In genomic region chr17:40317345-40317873, GRCh38 we compare ENCODE assay signal across 8 cellular contexts. TPM values are rescaled to one million over a fixed set of nuclear protein-coding genes. Genes with fewer than 3 reads are reported as not detected.
DNase-seq lines count a peak whose midpoint lies in the region; ATAC-seq and TF ChIP-seq lines count a peak whose summit lies in the region.

No MANE protein-coding gene starts in this region.

- H3F3A ChIP-seq in DOHH2 (ENCODE audit: control insufficient read depth, insufficient read depth), result no peaks in the 10 kb centered on the region

- H3K27ac ChIP-seq in DOHH2 (ENCODE audit: low read depth, low read length) (0 out of 2 replicates have a peak overlapping the region, but pooled peaks have one; percentile 22), muscle layer of colon (ENCODE audit: low read depth, low read length) (peak overlapping the region; percentile 85)

- H3K9me3 ChIP-seq in DOHH2 (ENCODE audit: control insufficient read depth, insufficient read depth, low read length) (no peaks in the 10 kb centered on the region), muscle layer of colon (ENCODE audit: low read length) (no peaks in the 10 kb centered on the region)

- peaks cover 73% of the 10 kb centered on the region for H3K4me1 Mint-ChIP-seq in WTC11

- H3K36me3 Mint-ChIP-seq in WTC11, result no peaks in the 10 kb centered on the region

- H3K4me1 ChIP-seq in DOHH2 (ENCODE audit: control insufficient read depth, low read length), result peaks cover 82% of the 10 kb centered on the region
- peaks cover 86% of the 10 kb centered on the region for H3K4me1 ChIP-seq in muscle layer of colon (ENCODE audit: insufficient read depth, low read length)

- peak overlapping the region; percentile 94 for H3K4me3 ChIP-seq in DOHH2 (ENCODE audit: low read length)
- peak overlapping the region; percentile 72 for H3K4me3 ChIP-seq in Jurkat, Clone E6-1 (ENCODE audit: low read length)
- H3K4me3 ChIP-seq in epithelial cell of esophagus (ENCODE audit: low read length), result peak overlapping the region; percentile 85
- peak overlapping the region; percentile 43 to 83 for H3K4me3 ChIP-seq in muscle layer of colon (ENCODE audit: low read depth in 1 of 2, low read length in 2 of 2)

- H3K27ac Mint-ChIP-seq in WTC11, result peak overlapping the region; percentile 97; the same call in 1 of the 2 replicates

- peak overlapping the region; percentile 60 for H3K9ac ChIP-seq in muscle layer of colon (ENCODE audit: low read length)

- POLR2A ChIA-PET in WTC11 (lab: Charles Lee), result interaction anchor here (1.1 to 2.0 kb wide), 3 partner anchors 10 to 31 kb away, joined by 3 to 17 read pairs (median 5); no protein-coding TSS in a partner anchor

- H3K4me2 ChIP-seq in DOHH2 (ENCODE audit: low read length), result peak overlapping the region; percentile 80

- 0 out of 2 replicates have a peak, but pooled peaks cover 7% of the 10 kb centered on the region for H4K20me1 ChIP-seq in DOHH2 (ENCODE audit: control insufficient read depth, insufficient read depth, low read depth, low read length)

- DNase-seq in Jurkat, Clone E6-1 (ENCODE audit: low read depth, low spot score), result no peak
- DNase-seq in WTC11 (ENCODE audit: low spot score) (peak; percentile 78), epithelial cell of esophagus (ENCODE audit: low read depth) (peak; percentile 79), NCI-H1105 (lab: John Stamatoyannopoulos, UW) (no peak)

- CTCF ChIA-PET in WTC11 (lab: Charles Lee), result interaction anchor here (0.7 to 3.5 kb wide), 42 partner anchors 9 to 1422 kb away, joined by 3 to 117 read pairs (median 4); partner anchors contain the start of genes CDC6, GJD3, RARA and TOP2A

- H3K27me3 ChIP-seq in DOHH2 (ENCODE audit: control insufficient read depth, low read length) (no peaks in the 10 kb centered on the region), muscle layer of colon (ENCODE audit: control insufficient read depth in 1 of 2, insufficient read depth in 2 of 2, low read length in 2 of 2) (no peaks in the 10 kb centered on the region)

- no peaks in the 10 kb centered on the region for H3K9me3 Mint-ChIP-seq in WTC11

- peak; percentile 69 for TF ChIP-seq CTCF in DOHH2 (IDR thresholded peaks at IDR 0.05; ENCODE audit: low read depth, low read length, poor library complexity, severe bottlenecking)
- TF ChIP-seq CTCF in WTC11 (IDR thresholded peaks at IDR 0.05), result no peak
- peak; percentile 70 for TF ChIP-seq CTCF in epithelial cell of esophagus (IDR thresholded peaks at IDR 0.05; ENCODE audit: insufficient read depth, low read depth, low read length, missing control alignments)

- peaks cover 40% of the 10 kb centered on the region for H3K79me2 ChIP-seq in DOHH2 (ENCODE audit: control insufficient read depth, low read length)

- H3K36me3 ChIP-seq in DOHH2 (ENCODE audit: control insufficient read depth, low read length) (no peaks in the 10 kb centered on the region), muscle layer of colon (ENCODE audit: insufficient read depth, low read length) (no peaks in the 10 kb centered on the region)

- H3K9me2 ChIP-seq in DOHH2 (replicated peaks; ENCODE audit: control insufficient read depth, low read length), result no peaks in the 10 kb centered on the region

- ATAC-seq in WTC11, result peak; percentile 45
- no peak for ATAC-seq in HG03521 (IDR thresholded peaks at IDR 0.05; ENCODE audit: unreplicated experiment)
- ATAC-seq in HG03095 (IDR thresholded peaks at IDR 0.05; ENCODE audit: unreplicated experiment), result no peak

- H3K4me3 Mint-ChIP-seq in WTC11, result peak overlapping the region; percentile 90

- peaks cover 22% of the 10 kb centered on the region for H3K27me3 Mint-ChIP-seq in WTC11 (ENCODE audit: low read depth)

TF ChIP-seq in WTC11, 78 proteins besides CTCF, POLR2A, EP300 and RAD21:
- TF ChIP-seq SOX15 (CRISPR knock-in tag; IDR thresholded peaks at IDR 0.05), result no peak
- TF ChIP-seq ATF2 (CRISPR knock-in tag; IDR thresholded peaks at IDR 0.05; ENCODE audit: borderline replicate concordance, low read depth), result no peak
- TF ChIP-seq GABPB1 (CRISPR knock-in tag; IDR thresholded peaks at IDR 0.05), result no peak
- no peak for TF ChIP-seq ZNF396 (CRISPR knock-in tag; IDR thresholded peaks at IDR 0.05; ENCODE audit: borderline replicate concordance)
- TF ChIP-seq RORB (CRISPR knock-in tag; IDR thresholded peaks at IDR 0.05), result no peak
- TF ChIP-seq ZBTB43 (CRISPR knock-in tag; IDR thresholded peaks at IDR 0.05), result no peak
- no peak for TF ChIP-seq E2F4 (CRISPR knock-in tag; IDR thresholded peaks at IDR 0.05; ENCODE audit: borderline replicate concordance, low read depth)
- no peak for TF ChIP-seq ZNF232 (CRISPR knock-in tag; IDR thresholded peaks at IDR 0.05)
- no peak for TF ChIP-seq E2F1 (CRISPR knock-in tag; IDR thresholded peaks at IDR 0.05)
- no peak for TF ChIP-seq SMAD4 (CRISPR knock-in tag; IDR thresholded peaks at IDR 0.05)
- no peak for TF ChIP-seq CDX4 (CRISPR knock-in tag; IDR thresholded peaks at IDR 0.05; ENCODE audit: borderline replicate concordance)

RNA-seq across cellular contexts. Expression of gene RARA, which starts 8.4 kb away (rescaled TPM):
- 11.8 TPM for polyA plus RNA-seq in Jurkat, Clone E6-1 (2012; ENCODE audit: insufficient read depth, insufficient read length)
- 14.3 to 20.7 TPM (median 15.8 TPM) in 3 replicates for total RNA-seq in WTC11 (2021)

RNA-seq across cellular contexts. Expression of gene CDC6, which starts 29.7 kb away (rescaled TPM):
- polyA plus RNA-seq in Jurkat, Clone E6-1 (2012; ENCODE audit: insufficient read depth, insufficient read length), result 105 TPM
- total RNA-seq in WTC11 (2021), result 85.9 to 125 TPM (median 87.9 TPM) in 3 replicates

RNA-seq across cellular contexts. Expression of gene GJD3, which starts 47.1 kb away (rescaled TPM):
- polyA plus RNA-seq in Jurkat, Clone E6-1 (2012; ENCODE audit: insufficient read depth, insufficient read length), result not detected
- 1.4 to 2.3 TPM (median 2.0 TPM) in 3 replicates for total RNA-seq in WTC11 (2021)

Comparison
In these comparisons a context has a peak if more than half of its experiments do, and no peak if none do; other contexts are left out.
1. DNase-seq: peak in WTC11 (single experiment) and epithelial cell of esophagus (single experiment); none in Jurkat, Clone E6-1 (single experiment) and NCI-H1105 (single experiment).
2. Peak in every context shown above with its lines, with median percentiles within 50 percentile points of each other: H3K4me3 ChIP-seq.